Comparison of ENCODE assay signal across 1 cellular context in the genomic region with DNA sequence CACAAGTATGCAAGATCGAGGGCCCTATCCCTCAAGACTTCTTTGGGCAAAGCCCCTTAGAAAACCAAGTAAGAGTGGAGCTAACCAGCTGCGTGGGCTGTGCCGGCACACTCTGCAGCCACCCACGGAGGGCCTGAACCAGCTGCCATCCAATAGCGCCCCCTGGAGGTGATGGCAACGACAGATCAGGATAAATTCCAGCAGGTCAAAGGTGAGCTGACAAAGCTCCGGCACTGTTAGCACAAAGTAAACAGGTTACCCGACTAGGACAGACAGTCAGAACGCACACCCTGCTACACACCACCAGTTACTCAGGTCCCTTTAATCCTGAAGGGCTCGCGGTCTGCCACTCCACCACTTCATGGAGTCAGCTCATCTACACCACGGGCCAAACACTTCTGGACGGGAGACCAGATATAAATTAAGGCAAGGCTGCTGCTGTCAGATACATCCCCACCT.
TF ChIP-seq lines count a peak whose summit lies in the region.

No MANE protein-coding gene starts in this region.

TF ChIP-seq in HepG2, 621 proteins besides CTCF, POLR2A, EP300 and RAD21 (continued from another document and continues in another):
- TF ChIP-seq, protein P1, sequence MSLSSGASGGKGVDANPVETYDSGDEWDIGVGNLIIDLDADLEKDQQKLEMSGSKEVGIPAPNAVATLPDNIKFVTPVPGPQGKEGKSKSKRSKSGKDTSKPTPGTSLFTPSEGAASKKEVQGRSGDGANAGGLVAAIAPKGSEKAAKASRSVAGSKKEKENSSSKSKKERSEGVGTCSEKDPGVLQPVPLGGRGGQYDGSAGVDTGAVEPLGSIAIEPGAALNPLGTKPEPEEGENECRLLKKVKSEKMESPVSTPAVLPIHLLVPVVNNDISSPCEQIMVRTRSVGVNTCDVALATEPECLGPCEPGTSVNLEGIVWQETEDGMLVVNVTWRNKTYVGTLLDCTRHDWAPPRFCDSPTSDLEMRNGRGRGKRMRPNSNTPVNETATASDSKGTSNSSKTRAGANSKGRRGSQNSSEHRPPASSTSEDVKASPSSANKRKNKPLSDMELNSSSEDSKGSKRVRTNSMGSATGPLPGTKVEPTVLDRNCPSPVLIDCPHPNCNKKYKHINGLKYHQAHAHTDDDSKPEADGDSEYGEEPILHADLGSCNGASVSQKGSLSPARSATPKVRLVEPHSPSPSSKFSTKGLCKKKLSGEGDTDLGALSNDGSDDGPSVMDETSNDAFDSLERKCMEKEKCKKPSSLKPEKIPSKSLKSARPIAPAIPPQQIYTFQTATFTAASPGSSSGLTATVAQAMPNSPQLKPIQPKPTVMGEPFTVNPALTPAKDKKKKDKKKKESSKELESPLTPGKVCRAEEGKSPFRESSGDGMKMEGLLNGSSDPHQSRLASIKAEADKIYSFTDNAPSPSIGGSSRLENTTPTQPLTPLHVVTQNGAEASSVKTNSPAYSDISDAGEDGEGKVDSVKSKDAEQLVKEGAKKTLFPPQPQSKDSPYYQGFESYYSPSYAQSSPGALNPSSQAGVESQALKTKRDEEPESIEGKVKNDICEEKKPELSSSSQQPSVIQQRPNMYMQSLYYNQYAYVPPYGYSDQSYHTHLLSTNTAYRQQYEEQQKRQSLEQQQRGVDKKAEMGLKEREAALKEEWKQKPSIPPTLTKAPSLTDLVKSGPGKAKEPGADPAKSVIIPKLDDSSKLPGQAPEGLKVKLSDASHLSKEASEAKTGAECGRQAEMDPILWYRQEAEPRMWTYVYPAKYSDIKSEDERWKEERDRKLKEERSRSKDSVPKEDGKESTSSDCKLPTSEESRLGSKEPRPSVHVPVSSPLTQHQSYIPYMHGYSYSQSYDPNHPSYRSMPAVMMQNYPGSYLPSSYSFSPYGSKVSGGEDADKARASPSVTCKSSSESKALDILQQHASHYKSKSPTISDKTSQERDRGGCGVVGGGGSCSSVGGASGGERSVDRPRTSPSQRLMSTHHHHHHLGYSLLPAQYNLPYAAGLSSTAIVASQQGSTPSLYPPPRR (CRISPR knock-in tag; IDR thresholded peaks at IDR 0.05; ENCODE audit: borderline replicate concordance): peak; percentile 12; the same call in 1 of the 2 replicates
- TF ChIP-seq FOXK2 (IDR thresholded peaks at IDR 0.05): peak; percentile 60; the same call in 1 of the 2 replicates
- 0 out of 2 replicates have a peak, but pooled peaks have one; percentile 24 for TF ChIP-seq CREB1 (IDR thresholded peaks at IDR 0.05)
- TF ChIP-seq CREB1 (CRISPR knock-in tag; IDR thresholded peaks at IDR 0.05): 0 out of 2 replicates have a peak, but pooled peaks have one; percentile 31
- no peak for TF ChIP-seq SP5 (CRISPR knock-in tag; IDR thresholded peaks at IDR 0.05; ENCODE audit: borderline replicate concordance, low read depth)
- TF ChIP-seq SMAD1 (CRISPR knock-in tag; IDR thresholded peaks at IDR 0.05; ENCODE audit: borderline replicate concordance, low read depth): 0 out of 2 replicates have a peak, but pooled peaks have one; percentile 52
- no peak for TF ChIP-seq ZFP36L2 (CRISPR knock-in tag; IDR thresholded peaks at IDR 0.05)
- TF ChIP-seq, protein P2, sequence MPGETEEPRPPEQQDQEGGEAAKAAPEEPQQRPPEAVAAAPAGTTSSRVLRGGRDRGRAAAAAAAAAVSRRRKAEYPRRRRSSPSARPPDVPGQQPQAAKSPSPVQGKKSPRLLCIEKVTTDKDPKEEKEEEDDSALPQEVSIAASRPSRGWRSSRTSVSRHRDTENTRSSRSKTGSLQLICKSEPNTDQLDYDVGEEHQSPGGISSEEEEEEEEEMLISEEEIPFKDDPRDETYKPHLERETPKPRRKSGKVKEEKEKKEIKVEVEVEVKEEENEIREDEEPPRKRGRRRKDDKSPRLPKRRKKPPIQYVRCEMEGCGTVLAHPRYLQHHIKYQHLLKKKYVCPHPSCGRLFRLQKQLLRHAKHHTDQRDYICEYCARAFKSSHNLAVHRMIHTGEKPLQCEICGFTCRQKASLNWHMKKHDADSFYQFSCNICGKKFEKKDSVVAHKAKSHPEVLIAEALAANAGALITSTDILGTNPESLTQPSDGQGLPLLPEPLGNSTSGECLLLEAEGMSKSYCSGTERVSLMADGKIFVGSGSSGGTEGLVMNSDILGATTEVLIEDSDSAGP (CRISPR knock-in tag; IDR thresholded peaks at IDR 0.05; ENCODE audit: borderline replicate concordance): peak; percentile 63
- TF ChIP-seq, protein P3, sequence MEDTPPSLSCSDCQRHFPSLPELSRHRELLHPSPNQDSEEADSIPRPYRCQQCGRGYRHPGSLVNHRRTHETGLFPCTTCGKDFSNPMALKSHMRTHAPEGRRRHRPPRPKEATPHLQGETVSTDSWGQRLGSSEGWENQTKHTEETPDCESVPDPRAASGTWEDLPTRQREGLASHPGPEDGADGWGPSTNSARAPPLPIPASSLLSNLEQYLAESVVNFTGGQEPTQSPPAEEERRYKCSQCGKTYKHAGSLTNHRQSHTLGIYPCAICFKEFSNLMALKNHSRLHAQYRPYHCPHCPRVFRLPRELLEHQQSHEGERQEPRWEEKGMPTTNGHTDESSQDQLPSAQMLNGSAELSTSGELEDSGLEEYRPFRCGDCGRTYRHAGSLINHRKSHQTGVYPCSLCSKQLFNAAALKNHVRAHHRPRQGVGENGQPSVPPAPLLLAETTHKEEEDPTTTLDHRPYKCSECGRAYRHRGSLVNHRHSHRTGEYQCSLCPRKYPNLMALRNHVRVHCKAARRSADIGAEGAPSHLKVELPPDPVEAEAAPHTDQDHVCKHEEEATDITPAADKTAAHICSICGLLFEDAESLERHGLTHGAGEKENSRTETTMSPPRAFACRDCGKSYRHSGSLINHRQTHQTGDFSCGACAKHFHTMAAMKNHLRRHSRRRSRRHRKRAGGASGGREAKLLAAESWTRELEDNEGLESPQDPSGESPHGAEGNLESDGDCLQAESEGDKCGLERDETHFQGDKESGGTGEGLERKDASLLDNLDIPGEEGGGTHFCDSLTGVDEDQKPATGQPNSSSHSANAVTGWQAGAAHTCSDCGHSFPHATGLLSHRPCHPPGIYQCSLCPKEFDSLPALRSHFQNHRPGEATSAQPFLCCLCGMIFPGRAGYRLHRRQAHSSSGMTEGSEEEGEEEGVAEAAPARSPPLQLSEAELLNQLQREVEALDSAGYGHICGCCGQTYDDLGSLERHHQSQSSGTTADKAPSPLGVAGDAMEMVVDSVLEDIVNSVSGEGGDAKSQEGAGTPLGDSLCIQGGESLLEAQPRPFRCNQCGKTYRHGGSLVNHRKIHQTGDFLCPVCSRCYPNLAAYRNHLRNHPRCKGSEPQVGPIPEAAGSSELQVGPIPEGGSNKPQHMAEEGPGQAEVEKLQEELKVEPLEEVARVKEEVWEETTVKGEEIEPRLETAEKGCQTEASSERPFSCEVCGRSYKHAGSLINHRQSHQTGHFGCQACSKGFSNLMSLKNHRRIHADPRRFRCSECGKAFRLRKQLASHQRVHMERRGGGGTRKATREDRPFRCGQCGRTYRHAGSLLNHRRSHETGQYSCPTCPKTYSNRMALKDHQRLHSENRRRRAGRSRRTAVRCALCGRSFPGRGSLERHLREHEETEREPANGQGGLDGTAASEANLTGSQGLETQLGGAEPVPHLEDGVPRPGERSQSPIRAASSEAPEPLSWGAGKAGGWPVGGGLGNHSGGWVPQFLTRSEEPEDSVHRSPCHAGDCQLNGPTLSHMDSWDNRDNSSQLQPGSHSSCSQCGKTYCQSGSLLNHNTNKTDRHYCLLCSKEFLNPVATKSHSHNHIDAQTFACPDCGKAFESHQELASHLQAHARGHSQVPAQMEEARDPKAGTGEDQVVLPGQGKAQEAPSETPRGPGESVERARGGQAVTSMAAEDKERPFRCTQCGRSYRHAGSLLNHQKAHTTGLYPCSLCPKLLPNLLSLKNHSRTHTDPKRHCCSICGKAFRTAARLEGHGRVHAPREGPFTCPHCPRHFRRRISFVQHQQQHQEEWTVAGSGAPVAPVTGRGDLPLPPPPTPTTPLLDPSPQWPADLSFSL (CRISPR knock-in tag; IDR thresholded peaks at IDR 0.05): peak; percentile 62; the same call in 1 of the 2 replicates
- peak; percentile 90 for TF ChIP-seq ZNF792 (CRISPR knock-in tag; IDR thresholded peaks at IDR 0.05)
- TF ChIP-seq, protein P4, sequence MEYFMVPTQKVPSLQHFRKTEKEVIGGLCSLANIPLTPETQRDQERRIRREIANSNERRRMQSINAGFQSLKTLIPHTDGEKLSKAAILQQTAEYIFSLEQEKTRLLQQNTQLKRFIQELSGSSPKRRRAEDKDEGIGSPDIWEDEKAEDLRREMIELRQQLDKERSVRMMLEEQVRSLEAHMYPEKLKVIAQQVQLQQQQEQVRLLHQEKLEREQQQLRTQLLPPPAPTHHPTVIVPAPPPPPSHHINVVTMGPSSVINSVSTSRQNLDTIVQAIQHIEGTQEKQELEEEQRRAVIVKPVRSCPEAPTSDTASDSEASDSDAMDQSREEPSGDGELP (IDR thresholded peaks at IDR 0.05; ENCODE audit: borderline replicate concordance, low read depth): peak; percentile 64; the same call in 1 of the 2 replicates
- TF ChIP-seq ZNF556 (CRISPR knock-in tag; IDR thresholded peaks at IDR 0.05; ENCODE audit: borderline replicate concordance): peak; percentile 38; the same call in 1 of the 2 replicates
- TF ChIP-seq, protein P5, sequence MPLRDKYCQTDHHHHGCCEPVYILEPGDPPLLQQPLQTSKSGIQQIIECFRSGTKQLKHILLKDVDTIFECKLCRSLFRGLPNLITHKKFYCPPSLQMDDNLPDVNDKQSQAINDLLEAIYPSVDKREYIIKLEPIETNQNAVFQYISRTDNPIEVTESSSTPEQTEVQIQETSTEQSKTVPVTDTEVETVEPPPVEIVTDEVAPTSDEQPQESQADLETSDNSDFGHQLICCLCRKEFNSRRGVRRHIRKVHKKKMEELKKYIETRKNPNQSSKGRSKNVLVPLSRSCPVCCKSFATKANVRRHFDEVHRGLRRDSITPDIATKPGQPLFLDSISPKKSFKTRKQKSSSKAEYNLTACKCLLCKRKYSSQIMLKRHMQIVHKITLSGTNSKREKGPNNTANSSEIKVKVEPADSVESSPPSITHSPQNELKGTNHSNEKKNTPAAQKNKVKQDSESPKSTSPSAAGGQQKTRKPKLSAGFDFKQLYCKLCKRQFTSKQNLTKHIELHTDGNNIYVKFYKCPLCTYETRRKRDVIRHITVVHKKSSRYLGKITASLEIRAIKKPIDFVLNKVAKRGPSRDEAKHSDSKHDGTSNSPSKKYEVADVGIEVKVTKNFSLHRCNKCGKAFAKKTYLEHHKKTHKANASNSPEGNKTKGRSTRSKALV (CRISPR knock-in tag; IDR thresholded peaks at IDR 0.05): no peak
- peak; percentile 76; the same call in 1 of the 2 replicates for TF ChIP-seq SPEN (CRISPR knock-in tag; IDR thresholded peaks at IDR 0.05; ENCODE audit: low read depth)
- TF ChIP-seq HOXD1 (CRISPR knock-in tag; IDR thresholded peaks at IDR 0.05): peak; percentile 20; the same call in 1 of the 2 replicates
- TF ChIP-seq, protein P6, sequence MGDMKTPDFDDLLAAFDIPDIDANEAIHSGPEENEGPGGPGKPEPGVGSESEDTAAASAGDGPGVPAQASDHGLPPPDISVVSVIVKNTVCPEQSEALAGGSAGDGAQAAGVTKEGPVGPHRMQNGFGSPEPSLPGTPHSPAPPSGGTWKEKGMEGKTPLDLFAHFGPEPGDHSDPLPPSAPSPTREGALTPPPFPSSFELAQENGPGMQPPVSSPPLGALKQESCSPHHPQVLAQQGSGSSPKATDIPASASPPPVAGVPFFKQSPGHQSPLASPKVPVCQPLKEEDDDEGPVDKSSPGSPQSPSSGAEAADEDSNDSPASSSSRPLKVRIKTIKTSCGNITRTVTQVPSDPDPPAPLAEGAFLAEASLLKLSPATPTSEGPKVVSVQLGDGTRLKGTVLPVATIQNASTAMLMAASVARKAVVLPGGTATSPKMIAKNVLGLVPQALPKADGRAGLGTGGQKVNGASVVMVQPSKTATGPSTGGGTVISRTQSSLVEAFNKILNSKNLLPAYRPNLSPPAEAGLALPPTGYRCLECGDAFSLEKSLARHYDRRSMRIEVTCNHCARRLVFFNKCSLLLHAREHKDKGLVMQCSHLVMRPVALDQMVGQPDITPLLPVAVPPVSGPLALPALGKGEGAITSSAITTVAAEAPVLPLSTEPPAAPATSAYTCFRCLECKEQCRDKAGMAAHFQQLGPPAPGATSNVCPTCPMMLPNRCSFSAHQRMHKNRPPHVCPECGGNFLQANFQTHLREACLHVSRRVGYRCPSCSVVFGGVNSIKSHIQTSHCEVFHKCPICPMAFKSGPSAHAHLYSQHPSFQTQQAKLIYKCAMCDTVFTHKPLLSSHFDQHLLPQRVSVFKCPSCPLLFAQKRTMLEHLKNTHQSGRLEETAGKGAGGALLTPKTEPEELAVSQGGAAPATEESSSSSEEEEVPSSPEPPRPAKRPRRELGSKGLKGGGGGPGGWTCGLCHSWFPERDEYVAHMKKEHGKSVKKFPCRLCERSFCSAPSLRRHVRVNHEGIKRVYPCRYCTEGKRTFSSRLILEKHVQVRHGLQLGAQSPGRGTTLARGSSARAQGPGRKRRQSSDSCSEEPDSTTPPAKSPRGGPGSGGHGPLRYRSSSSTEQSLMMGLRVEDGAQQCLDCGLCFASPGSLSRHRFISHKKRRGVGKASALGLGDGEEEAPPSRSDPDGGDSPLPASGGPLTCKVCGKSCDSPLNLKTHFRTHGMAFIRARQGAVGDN (CRISPR knock-in tag; IDR thresholded peaks at IDR 0.05): peak; percentile 87
- TF ChIP-seq, protein P7, sequence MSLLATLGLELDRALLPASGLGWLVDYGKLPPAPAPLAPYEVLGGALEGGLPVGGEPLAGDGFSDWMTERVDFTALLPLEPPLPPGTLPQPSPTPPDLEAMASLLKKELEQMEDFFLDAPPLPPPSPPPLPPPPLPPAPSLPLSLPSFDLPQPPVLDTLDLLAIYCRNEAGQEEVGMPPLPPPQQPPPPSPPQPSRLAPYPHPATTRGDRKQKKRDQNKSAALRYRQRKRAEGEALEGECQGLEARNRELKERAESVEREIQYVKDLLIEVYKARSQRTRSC (CRISPR knock-in tag; IDR thresholded peaks at IDR 0.05; ENCODE audit: low read depth): no peak
- no peak for TF ChIP-seq ZNF256 (CRISPR knock-in tag; conservative IDR thresholded peaks at IDR 0.05)
- TF ChIP-seq EHMT2 (IDR thresholded peaks at IDR 0.05; ENCODE audit: borderline replicate concordance, low read depth, low read length): no peak
- TF ChIP-seq, protein P8, sequence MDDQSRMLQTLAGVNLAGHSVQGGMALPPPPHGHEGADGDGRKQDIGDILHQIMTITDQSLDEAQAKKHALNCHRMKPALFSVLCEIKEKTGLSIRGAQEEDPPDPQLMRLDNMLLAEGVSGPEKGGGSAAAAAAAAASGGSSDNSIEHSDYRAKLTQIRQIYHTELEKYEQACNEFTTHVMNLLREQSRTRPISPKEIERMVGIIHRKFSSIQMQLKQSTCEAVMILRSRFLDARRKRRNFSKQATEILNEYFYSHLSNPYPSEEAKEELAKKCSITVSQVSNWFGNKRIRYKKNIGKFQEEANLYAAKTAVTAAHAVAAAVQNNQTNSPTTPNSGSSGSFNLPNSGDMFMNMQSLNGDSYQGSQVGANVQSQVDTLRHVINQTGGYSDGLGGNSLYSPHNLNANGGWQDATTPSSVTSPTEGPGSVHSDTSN (CRISPR knock-in tag; IDR thresholded peaks at IDR 0.05; ENCODE audit: borderline replicate concordance): no peak
- TF ChIP-seq, protein P9, sequence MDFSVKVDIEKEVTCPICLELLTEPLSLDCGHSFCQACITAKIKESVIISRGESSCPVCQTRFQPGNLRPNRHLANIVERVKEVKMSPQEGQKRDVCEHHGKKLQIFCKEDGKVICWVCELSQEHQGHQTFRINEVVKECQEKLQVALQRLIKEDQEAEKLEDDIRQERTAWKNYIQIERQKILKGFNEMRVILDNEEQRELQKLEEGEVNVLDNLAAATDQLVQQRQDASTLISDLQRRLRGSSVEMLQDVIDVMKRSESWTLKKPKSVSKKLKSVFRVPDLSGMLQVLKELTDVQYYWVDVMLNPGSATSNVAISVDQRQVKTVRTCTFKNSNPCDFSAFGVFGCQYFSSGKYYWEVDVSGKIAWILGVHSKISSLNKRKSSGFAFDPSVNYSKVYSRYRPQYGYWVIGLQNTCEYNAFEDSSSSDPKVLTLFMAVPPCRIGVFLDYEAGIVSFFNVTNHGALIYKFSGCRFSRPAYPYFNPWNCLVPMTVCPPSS (IDR thresholded peaks at IDR 0.05): no peak
- peak; percentile 54; the same call in 1 of the 2 replicates for TF ChIP-seq FOXJ3 (CRISPR knock-in tag; IDR thresholded peaks at IDR 0.05; ENCODE audit: borderline replicate concordance)
- no peak for TF ChIP-seq ZC3H4 (CRISPR knock-in tag; IDR thresholded peaks at IDR 0.05; ENCODE audit: borderline replicate concordance)
